Comparison of ENCODE assay signal across 3 cellular contexts in the genomic region with DNA sequence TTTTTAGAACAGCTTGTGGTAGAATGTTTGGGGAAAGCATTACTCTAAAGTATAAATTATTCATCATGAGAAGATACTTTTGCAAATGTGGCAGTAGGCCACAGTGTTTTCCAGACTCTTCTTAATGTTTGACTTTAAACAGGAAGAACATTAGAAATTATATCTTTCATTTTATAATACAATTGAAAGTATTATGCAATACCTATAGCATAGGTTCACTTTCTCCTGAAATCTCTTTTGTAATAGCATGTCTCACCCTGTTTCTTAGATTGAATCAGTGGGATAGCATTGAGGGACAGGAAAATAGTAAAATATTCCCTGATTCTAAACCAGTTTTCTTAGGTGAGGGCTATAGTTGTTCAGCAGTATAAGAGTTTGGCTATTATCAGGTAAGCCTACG.
A peak's percentile ranks its signal among the peaks of the same experiment; 100 is the strongest.
TF ChIP-seq lines count a peak whose summit lies in the region.

No MANE protein-coding gene starts in this region.

TF ChIP-seq in IMR-90, 13 proteins besides CTCF, POLR2A, EP300 and RAD21:
- peak; percentile 64 for TF ChIP-seq CEBPB (IDR thresholded peaks at IDR 0.05; ENCODE audit: low read depth, low read length)
- TF ChIP-seq, protein P1, sequence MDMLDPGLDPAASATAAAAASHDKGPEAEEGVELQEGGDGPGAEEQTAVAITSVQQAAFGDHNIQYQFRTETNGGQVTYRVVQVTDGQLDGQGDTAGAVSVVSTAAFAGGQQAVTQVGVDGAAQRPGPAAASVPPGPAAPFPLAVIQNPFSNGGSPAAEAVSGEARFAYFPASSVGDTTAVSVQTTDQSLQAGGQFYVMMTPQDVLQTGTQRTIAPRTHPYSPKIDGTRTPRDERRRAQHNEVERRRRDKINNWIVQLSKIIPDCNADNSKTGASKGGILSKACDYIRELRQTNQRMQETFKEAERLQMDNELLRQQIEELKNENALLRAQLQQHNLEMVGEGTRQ (IDR thresholded peaks at IDR 0.05; ENCODE audit: low read depth, low read length) = no peak

TF ChIP-seq in K562, 482 proteins besides CTCF, POLR2A, EP300 and RAD21:
- TF ChIP-seq CEBPG (CRISPR knock-in tag; IDR thresholded peaks at IDR 0.05) (no peak), CEBPG (tag; conservative IDR thresholded peaks at IDR 0.05 in 1 of 2, IDR thresholded peaks at IDR 0.05 in 1 of 2) (peak in 1 of 2 experiments; percentile 91; a peak in 3 of 4 replicates), XRCC4 (IDR thresholded peaks at IDR 0.05; ENCODE audit: extremely low read depth, insufficient read depth, insufficient read length) (no peak), CEBPB (tag; IDR thresholded peaks at IDR 0.05) (peak; percentile 74)
TF ChIP-seq in K562: peak in this region for 2.

TF ChIP-seq in H1, 55 proteins besides CTCF, POLR2A, EP300 and RAD21:
- TF ChIP-seq JUN (IDR thresholded peaks at IDR 0.05; ENCODE audit: low read depth, low read length) = no peak
- TF ChIP-seq CEBPB (IDR thresholded peaks at IDR 0.05; ENCODE audit: low read depth, low read length) = peak; percentile 24; the same call in 1 of the 2 replicates
